18 cellular contexts compared by ENCODE assay signal in the genomic region with DNA sequence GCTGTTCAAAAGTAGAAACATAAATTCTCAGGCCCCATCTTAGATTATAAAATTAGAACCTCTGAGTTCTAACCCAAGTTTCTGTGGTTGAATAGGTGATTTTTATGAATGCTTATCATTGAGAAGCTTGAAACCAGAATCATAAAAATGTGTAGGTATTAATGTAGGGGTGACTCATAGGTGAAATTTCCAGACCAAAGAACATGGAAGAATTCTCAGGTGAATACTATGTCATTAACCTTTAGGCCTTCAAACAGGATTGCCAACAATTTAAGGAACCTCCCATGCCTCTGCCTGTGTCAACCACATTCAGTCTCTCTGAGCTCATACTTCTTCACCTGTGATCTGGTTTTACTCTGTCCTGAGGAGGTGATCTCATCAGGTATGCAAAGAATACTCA.
A peak's percentile ranks its signal among the peaks of the same experiment; 100 is the strongest.
DNase-seq lines count a peak whose midpoint lies in the region; ATAC-seq lines count a peak whose summit lies in the region.
"Had no signal": no experiment of that assay in that cellular context is flagged by ENCODE, and none has a peak within 500 bp of the region (broad histone marks: within the 10 kb centered on the region; RNA-seq: fewer than 3 reads in every experiment).

No MANE protein-coding gene starts in this region.

- H3K27ac ChIP-seq in mesendoderm (ENCODE audit: low read depth, low read length), result no peak overlapping the region
- H3K27ac ChIP-seq: heart left ventricle, SJCRH30 had no signal

- H3K4me1 Mint-ChIP-seq in activated naive CD8-positive, alpha-beta T cell treated with anti-CD3 and anti-CD28 coated beads, Interleukin-2, amount 50 U/mL, for 24 hours, result no peaks in the 10 kb centered on the region
- H3K4me1 Mint-ChIP-seq: nephron progenitor cell had no signal

- H3K9me3 Mint-ChIP-seq in activated naive CD8-positive, alpha-beta T cell treated with anti-CD3 and anti-CD28 coated beads, Interleukin-2, amount 50 U/mL, for 24 hours, result no peaks in the 10 kb centered on the region
- H3K9me3 Mint-ChIP-seq: nephron progenitor cell had no signal

- no peaks in the 10 kb centered on the region for H3K79me2 ChIP-seq in mesendoderm (ENCODE audit: control insufficient read depth, insufficient read depth, low read length)

- H2BK5ac ChIP-seq in mesendoderm (ENCODE audit: low read length), result no peak overlapping the region

- H3K18ac ChIP-seq in mesendoderm (ENCODE audit: low read length), result no peak overlapping the region

- H2BK15ac ChIP-seq in mesendoderm (replicated peaks; ENCODE audit: low read depth), result no peak overlapping the region

- no peak overlapping the region for H4K8ac ChIP-seq in mesendoderm (ENCODE audit: low read depth, low read length)

- no peak overlapping the region for H3K4me2 ChIP-seq in mesendoderm (ENCODE audit: low read length)

- no peak overlapping the region for H2AK5ac ChIP-seq in mesendoderm (ENCODE audit: low read length)

- no peak overlapping the region for H3K4me3 ChIP-seq in mesendoderm (ENCODE audit: low read length)
- H3K4me3 ChIP-seq: heart left ventricle, SJCRH30 had no signal

- H3K9ac ChIP-seq in mesendoderm (ENCODE audit: low read length), result no peak overlapping the region

- no peaks in the 10 kb centered on the region for H3K27me3 ChIP-seq in mesendoderm (ENCODE audit: insufficient read depth, low read length, poor library complexity)

- no peaks in the 10 kb centered on the region for H3K79me1 ChIP-seq in mesendoderm (ENCODE audit: low read length)

- H3K4me3 Mint-ChIP-seq in activated naive CD8-positive, alpha-beta T cell treated with anti-CD3 and anti-CD28 coated beads, Interleukin-2, amount 50 U/mL, for 24 hours, result no peak overlapping the region
- H3K4me3 Mint-ChIP-seq: nephron progenitor cell; stimulated activated naive CD8-positive, alpha-beta T cell treated with anti-CD3 and anti-CD28 coated beads, Interleukin-15, Interleukin-2, amounts not matched to agents 100 ng/mL and 50 ng/mL, for 24 hours had no signal

- no peaks in the 10 kb centered on the region for H3K36me3 Mint-ChIP-seq in activated naive CD8-positive, alpha-beta T cell treated with anti-CD3 and anti-CD28 coated beads, Interleukin-2, amount 50 U/mL, for 24 hours (ENCODE audit: low read depth)

- peak; percentile 69 for DNase-seq in NCI-H226
- peak; percentile 70 for DNase-seq in mesendoderm
- no peak for DNase-seq in stimulated activated CD4-positive, alpha-beta T cell treated with anti-CD3 and anti-CD28 coated beads, Interleukin-15, amount 100 ng/mL, for 24 hours
- DNase-seq in activated naive CD8-positive, alpha-beta T cell treated with anti-CD3 and anti-CD28 coated beads, Interleukin-2, amount 50 U/mL, for 24 hours, result no peak
- no peak for DNase-seq in nucleus accumbens (lab: John Stamatoyannopoulos, UW)
- DNase-seq: activated naive CD4-positive, alpha-beta T cell treated with Interleukin-2 at 50 U/mL for 16 hours; BE2C; central memory CD4-positive, alpha-beta T cell; H7; heart left ventricle; NCI-H1694; NCI-H69; nephron progenitor cell; SJCRH30 had no signal

- H3K27me3 Mint-ChIP-seq in activated naive CD8-positive, alpha-beta T cell treated with anti-CD3 and anti-CD28 coated beads, Interleukin-2, amount 50 U/mL, for 24 hours, result no peaks in the 10 kb centered on the region
- H3K27me3 Mint-ChIP-seq: stimulated activated naive CD8-positive, alpha-beta T cell treated with anti-CD3 and anti-CD28 coated beads, Interleukin-15, Interleukin-2, amounts not matched to agents 100 ng/mL and 50 ng/mL, for 24 hours had no signal

- no peak overlapping the region for H3K4ac ChIP-seq in mesendoderm (ENCODE audit: low read depth, low read length)

- no peak overlapping the region for H3K56ac ChIP-seq in mesendoderm (ENCODE audit: low read length)

- H3K36me3 ChIP-seq in mesendoderm (ENCODE audit: control insufficient read depth, insufficient read depth, low read length), result no peaks in the 10 kb centered on the region
- H3K36me3 ChIP-seq: BE2C, heart left ventricle, SJCRH30 had no signal

- no peak overlapping the region for H4K5ac ChIP-seq in mesendoderm (ENCODE audit: low read length)

- H3K23ac ChIP-seq in mesendoderm (ENCODE audit: low read length), result no peak overlapping the region

- ATAC-seq in GM18858 (IDR thresholded peaks at IDR 0.05; ENCODE audit: unreplicated experiment) (peak; percentile 48), HG02678 (IDR thresholded peaks at IDR 0.05; ENCODE audit: unreplicated experiment) (peak; percentile 59), GM19328 (IDR thresholded peaks at IDR 0.05; ENCODE audit: unreplicated experiment) (no peak)
- ATAC-seq in activated naive CD8-positive, alpha-beta T cell treated with anti-CD3 and anti-CD28 coated beads, Interleukin-2, amount 50 U/mL, for 24 hours, result no peak
- ATAC-seq: heart left ventricle had no signal

- H3K27ac Mint-ChIP-seq in activated naive CD8-positive, alpha-beta T cell treated with anti-CD3 and anti-CD28 coated beads, Interleukin-2, amount 50 U/mL, for 24 hours, result no peak overlapping the region
- H3K27ac Mint-ChIP-seq: nephron progenitor cell; stimulated activated naive CD8-positive, alpha-beta T cell treated with anti-CD3 and anti-CD28 coated beads, Interleukin-15, Interleukin-2, amounts not matched to agents 100 ng/mL and 50 ng/mL, for 24 hours had no signal

- H3K4me1 ChIP-seq in mesendoderm (ENCODE audit: control insufficient read depth, low read depth, low read length), result no peaks in the 10 kb centered on the region
- H3K4me1 ChIP-seq: BE2C, heart left ventricle, SJCRH30 had no signal

- no peak overlapping the region for H2BK120ac ChIP-seq in mesendoderm (ENCODE audit: low read depth, low read length)

Comparison
In these comparisons a context has a peak if more than half of its experiments do, and no peak if none do; other contexts are left out.
1. ATAC-seq: peak in GM18858 (single experiment) and HG02678 (single experiment); none in activated naive CD8-positive, alpha-beta T cell treated with anti-CD3 and anti-CD28 coated beads, Interleukin-2, amount 50 U/mL, for 24 hours (single experiment) and GM19328 (single experiment).
2. DNase-seq: peak in NCI-H226 (single experiment) and mesendoderm (single experiment); none in stimulated activated CD4-positive, alpha-beta T cell treated with anti-CD3 and anti-CD28 coated beads, Interleukin-15, amount 100 ng/mL, for 24 hours (single experiment), activated naive CD8-positive, alpha-beta T cell treated with anti-CD3 and anti-CD28 coated beads, Interleukin-2, amount 50 U/mL, for 24 hours (single experiment) and nucleus accumbens (0 of 56).